Comparison of ENCODE assay signal across 12 cellular contexts in genomic region chr3:131630117-131630516, GRCh38.
A peak's percentile ranks its signal among the peaks of the same experiment; 100 is the strongest.
DNase-seq lines count a peak whose midpoint lies in the region; ATAC-seq and TF ChIP-seq lines count a peak whose summit lies in the region.
"Had no signal": no experiment of that assay in that cellular context is flagged by ENCODE, and none has a peak within 500 bp of the region (broad histone marks: within the 10 kb centered on the region; RNA-seq: fewer than 3 reads in every experiment).

No MANE protein-coding gene starts in this region.

- ATAC-seq in GM18861 (IDR thresholded peaks at IDR 0.05; ENCODE audit: unreplicated experiment) (peak; percentile 100), GM21723 (IDR thresholded peaks at IDR 0.05; ENCODE audit: unreplicated experiment) (peak; percentile 97), HG03457 (IDR thresholded peaks at IDR 0.05; ENCODE audit: unreplicated experiment) (peak; percentile 96)

- H3K27me3 Mint-ChIP-seq in Caco-2 (ENCODE audit: insufficient read depth, unreplicated experiment): peaks cover 22% of the 10 kb centered on the region
- H3K27me3 Mint-ChIP-seq in osteocyte (ENCODE audit: unreplicated experiment): no peaks in the 10 kb centered on the region

- TF ChIP-seq CTCF in fibroblast of mammary gland (conservative IDR thresholded peaks at IDR 0.05; ENCODE audit: control insufficient read depth, insufficient read depth, low read depth, low read length) (no peak), Caco-2 (IDR thresholded peaks at IDR 0.05; ENCODE audit: insufficient read depth in 1 of 2, low read depth in 1 of 2, low read length in 1 of 2, severe bottlenecking in 1 of 2, unreplicated experiment in 1 of 2) (no peak), osteocyte (IDR thresholded peaks at IDR 0.05) (no peak)

- H3K27ac Mint-ChIP-seq in Caco-2 (ENCODE audit: unreplicated experiment): no peak overlapping the region
- no peak overlapping the region for H3K27ac Mint-ChIP-seq in osteocyte (ENCODE audit: unreplicated experiment)

- BruUV-seq in Caco-2 (replicated peaks; lab: Mats Ljungman, UMichigan): no TSS peak

- H3K36me3 ChIP-seq in Caco-2 (ENCODE audit: control insufficient read depth, insufficient read depth, low read length): no peaks in the 10 kb centered on the region
- H3K36me3 ChIP-seq: spleen, transverse colon had no signal

- intact Hi-C loops in Caco-2 (cut with micrococcal nuclease; ENCODE audit: unreplicated experiment): no loop called here

- H3K27me3 ChIP-seq in Caco-2 (replicated peaks; ENCODE audit: control insufficient read depth, insufficient read depth, low read length): no peaks in the 10 kb centered on the region
- H3K27me3 ChIP-seq: transverse colon had no signal

- H3K4me3 Mint-ChIP-seq in Caco-2 (ENCODE audit: unreplicated experiment): no peak overlapping the region
- H3K4me3 Mint-ChIP-seq in osteocyte (ENCODE audit: unreplicated experiment): no peak overlapping the region

- CTCF ChIA-PET in Caco-2 (lab: Charles Lee): no interaction called here

- no peaks in the 10 kb centered on the region for H3K9me3 ChIP-seq in Caco-2
- H3K9me3 ChIP-seq: spleen, transverse colon had no signal

- POLR2A ChIA-PET in Caco-2 (lab: Charles Lee): no interaction called here

- no peaks in the 10 kb centered on the region for H3K4me1 ChIP-seq in Caco-2
- H3K4me1 ChIP-seq: spleen, transverse colon had no signal

- no peaks in the 10 kb centered on the region for H3K36me3 Mint-ChIP-seq in Caco-2 (ENCODE audit: insufficient read depth, unreplicated experiment)
- H3K36me3 Mint-ChIP-seq in osteocyte (ENCODE audit: unreplicated experiment): no peaks in the 10 kb centered on the region

- peak; percentile 11 for DNase-seq in fibroblast of mammary gland (ENCODE audit: low read depth)
- DNase-seq in NCI-H226: no peak
- DNase-seq in Caco-2: no peak
- no peak for DNase-seq in superior temporal gyrus (ENCODE audit: extremely low spot score)
- DNase-seq in osteocyte (ENCODE audit: extremely low spot score, unreplicated experiment): no peak
- DNase-seq: effector CD8-positive, alpha-beta T cell; islet precursor cell; spleen; transverse colon had no signal

- H3K4me3 ChIP-seq in fibroblast of mammary gland (ENCODE audit: control insufficient read depth, low read depth, low read length) (no peak overlapping the region), Caco-2 (ENCODE audit: low read depth, low read length) (no peak overlapping the region)
- H3K4me3 ChIP-seq: spleen, transverse colon had no signal

- H3K4me1 Mint-ChIP-seq in Caco-2 (ENCODE audit: low read depth, unreplicated experiment) (no peaks in the 10 kb centered on the region), osteocyte (ENCODE audit: unreplicated experiment) (no peaks in the 10 kb centered on the region)

- H3K9me3 Mint-ChIP-seq in Caco-2 (ENCODE audit: unreplicated experiment) (no peaks in the 10 kb centered on the region), osteocyte (ENCODE audit: unreplicated experiment) (no peaks in the 10 kb centered on the region)
